ENCODE assay signal across 13 cellular contexts in the genomic region with DNA sequence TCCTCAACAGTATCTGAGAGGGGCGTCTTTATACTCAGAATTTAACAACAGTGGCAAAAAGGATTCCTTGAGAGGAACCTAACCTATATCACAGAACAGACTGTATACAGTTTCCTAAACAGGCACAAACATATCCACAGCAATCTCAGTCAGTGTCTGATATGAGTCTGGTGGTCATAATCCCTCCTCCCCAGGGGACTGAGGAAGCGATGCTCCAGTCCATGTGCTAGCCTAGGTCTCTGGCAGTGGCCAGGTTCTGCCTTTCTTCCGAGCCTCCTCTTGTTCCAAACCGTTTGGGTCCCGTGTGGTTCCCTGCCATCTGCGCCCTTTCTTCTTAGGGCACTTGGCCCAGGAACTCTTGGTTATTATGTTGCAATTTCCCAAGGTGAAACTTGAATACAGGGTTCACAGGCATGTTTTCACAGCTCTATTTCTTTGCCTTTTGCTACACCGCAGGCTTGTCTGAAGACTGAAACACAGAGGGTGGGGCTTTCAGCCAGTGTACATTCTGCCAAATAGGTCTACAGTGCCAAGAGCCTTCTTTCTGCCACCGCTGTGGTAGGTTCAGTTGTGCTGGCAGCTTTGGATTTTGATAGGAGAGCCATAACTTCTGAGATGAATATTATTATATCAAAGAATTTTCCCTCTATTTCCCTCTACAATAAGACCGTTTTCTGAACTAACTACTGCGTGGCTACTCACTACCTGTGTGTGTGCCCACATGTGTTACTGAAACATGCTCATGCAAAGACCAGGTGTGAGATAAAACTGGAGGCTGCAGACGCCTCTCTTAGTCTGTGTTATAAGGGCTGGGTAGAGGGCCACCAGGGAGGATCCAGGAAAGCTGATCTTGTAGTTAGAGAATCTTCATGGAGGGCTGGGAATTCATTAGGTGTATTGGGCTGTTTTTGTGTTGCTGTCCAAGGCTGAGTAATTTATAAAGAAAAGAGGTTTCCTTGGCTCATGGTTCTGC.
DNase-seq lines count a peak whose midpoint lies in the region; ATAC-seq, FAIRE-seq and TF ChIP-seq lines count a peak whose summit lies in the region.
"Had no signal": no experiment of that assay in that cellular context is flagged by ENCODE, and none has a peak within 500 bp of the region (broad histone marks: within the 10 kb centered on the region; RNA-seq: fewer than 3 reads in every experiment).

No MANE protein-coding gene starts in this region.

- H3K27me3 Mint-ChIP-seq in HFFc6 (ENCODE audit: insufficient read depth), result peaks cover 2% of the 10 kb centered on the region; the same call in 1 of the 2 replicates

- ATAC-seq in K562 (no peak), heart right ventricle (peak in 1 of 8 donors; percentile 34), thoracic aorta (ENCODE audit: insufficient number of reproducible peaks, low FRiP score, low read depth) (peak; percentile 78), GM21381 (IDR thresholded peaks at IDR 0.05; ENCODE audit: unreplicated experiment) (no peak)
- ATAC-seq: activated CD8-positive, alpha-beta T cell treated with anti-CD3 and anti-CD28 coated beads, Interleukin-2, amount 10 ng/mL, durations not matched to agents 7 days and 5 days; activated T-helper 17 cell treated with anti-CD3 and anti-CD28 coated beads, Interleukin-2, amount 50 U/mL, for 72 hours had no signal

- no peaks in the 10 kb centered on the region for H4K20me1 ChIP-seq in K562 (replicated peaks; ENCODE audit: control insufficient read depth, insufficient read depth, low read length)

- intact Hi-C loops in K562 (cut with micrococcal nuclease) (no loop called here), heart right ventricle (cut with DNase I) (loop anchor here in 5 of 10 donors (2.0 to 10.0 kb wide), 5 partner anchors 40 to 67 kb away; no protein-coding TSS in a partner anchor)

- no peaks in the 10 kb centered on the region for H3K36me3 ChIP-seq in K562 (ENCODE audit: control insufficient read depth, insufficient read depth, low read length)
- H3K36me3 ChIP-seq in heart right ventricle, result no peaks in the 10 kb centered on the region
- no peaks in the 10 kb centered on the region for H3K36me3 ChIP-seq in muscle layer of duodenum (ENCODE audit: control insufficient read depth in 1 of 2, insufficient read depth in 2 of 2, low read length in 2 of 2)
- H3K36me3 ChIP-seq in thoracic aorta, result no peaks in the 10 kb centered on the region

- no peaks in the 10 kb centered on the region for H3K79me2 ChIP-seq in K562 (ENCODE audit: control insufficient read depth, insufficient read depth, low read length)

- H3K4me3 ChIP-seq in K562 (no peak overlapping the region), heart right ventricle (no peak overlapping the region), muscle layer of duodenum (ENCODE audit: low read depth in 1 of 2, low read length in 2 of 2) (no peak overlapping the region), thoracic aorta (no peak overlapping the region)

- no peak overlapping the region for H3K27ac Mint-ChIP-seq in HFFc6
- H3K27ac Mint-ChIP-seq: activated CD8-positive, alpha-beta T cell treated with anti-CD3 and anti-CD28 coated beads, Interleukin-2, amount 10 ng/mL, durations not matched to agents 7 days and 5 days; activated T-helper 17 cell treated with anti-CD3 and anti-CD28 coated beads, Interleukin-2, amount 50 U/mL, for 72 hours had no signal

- no peak for TF ChIP-seq CTCF in K562 (IDR thresholded peaks at IDR 0.05 in 2 of 3, conservative IDR thresholded peaks at IDR 0.05 in 1 of 3; ENCODE audit: insufficient read depth in 2 of 3, low read depth in 1 of 3, low read length in 3 of 3)
- no peak for TF ChIP-seq CTCF in heart right ventricle (IDR thresholded peaks at IDR 0.05)
- TF ChIP-seq CTCF in thoracic aorta (IDR thresholded peaks at IDR 0.05), result no peak
- no peak for TF ChIP-seq CTCF in HFFc6 (IDR thresholded peaks at IDR 0.05)

- CTCF ChIA-PET in K562 (lab: Yijun Ruan, JAX; ENCODE audit: low intra/inter-chr PET ratio), result no interaction called here

- H3K9me3 Mint-ChIP-seq in HFFc6, result peaks cover 16% of the 10 kb centered on the region

- H3K27me3 ChIP-seq in K562 (ENCODE audit: control insufficient read depth in 2 of 2, insufficient read depth in 2 of 2, low read length in 2 of 2), result no peaks in the 10 kb centered on the region
- H3K27me3 ChIP-seq in heart right ventricle, result no peaks in the 10 kb centered on the region
- no peaks in the 10 kb centered on the region for H3K27me3 ChIP-seq in muscle layer of duodenum (ENCODE audit: low read depth, low read length)
- H3K27me3 ChIP-seq in thoracic aorta (replicated peaks; ENCODE audit: insufficient read depth), result no peaks in the 10 kb centered on the region

- BruUV-seq in K562 (replicated peaks; lab: Mats Ljungman, UMichigan), result no TSS peak

- peaks cover 18% of the 10 kb centered on the region for H3K36me3 Mint-ChIP-seq in HFFc6 (ENCODE audit: low read depth)

- WGBS in K562 (ENCODE audit: insufficient coverage, low coverage, missing lambda C conversion rate), result 51% methylated on average over 11 of the region's 11 CpGs
- 75 to 77% methylated on average over 11 of the region's 11 CpGs for WGBS in heart right ventricle, 2 donors

- no peak overlapping the region for H3K4me3 Mint-ChIP-seq in HFFc6
- H3K4me3 Mint-ChIP-seq: activated CD8-positive, alpha-beta T cell treated with anti-CD3 and anti-CD28 coated beads, Interleukin-2, amount 10 ng/mL, durations not matched to agents 7 days and 5 days; activated T-helper 17 cell treated with anti-CD3 and anti-CD28 coated beads, Interleukin-2, amount 50 U/mL, for 72 hours had no signal

- no peaks in the 10 kb centered on the region for H3K9me1 ChIP-seq in K562 (ENCODE audit: control insufficient read depth, insufficient read depth, low read length)

- peaks cover 0 to 11% of the 10 kb centered on the region in 2 experiments; a peak in 2 of 5 replicates for H3K4me1 ChIP-seq in K562 (replicated peaks in 1 of 2; ENCODE audit: control insufficient read depth in 2 of 2, insufficient read depth in 2 of 2, low read length in 2 of 2)
- H3K4me1 ChIP-seq in heart right ventricle, result peaks cover 11 to 61% (median 27%) of the 10 kb centered on the region in 9 donors
- H3K4me1 ChIP-seq in muscle layer of duodenum (ENCODE audit: control insufficient read depth in 1 of 2, insufficient read depth in 2 of 2, low read length in 2 of 2), result peaks cover 0 to 7% of the 10 kb centered on the region in 2 donors
- H3K4me1 ChIP-seq in thoracic aorta (ENCODE audit: control insufficient read depth in 1 of 2, low read depth in 2 of 2), result peaks cover 19 to 35% of the 10 kb centered on the region in 2 donors

- no peak for TF ChIP-seq RAD21 in K562 (CRISPR knock-in tag; conservative IDR thresholded peaks at IDR 0.05 in 1 of 2, IDR thresholded peaks at IDR 0.05 in 1 of 2)

- H3K9ac ChIP-seq in K562 (ENCODE audit: insufficient read depth in 1 of 2, low read depth in 2 of 2, low read length in 2 of 2), result no peak overlapping the region

- POLR2A ChIA-PET in K562 (lab: Yijun Ruan, JAX), result interaction anchor here (0.8 kb wide), 1 partner anchor 360 kb away, joined by 3 read pairs; no protein-coding TSS in a partner anchor

- H2AFZ ChIP-seq in K562 (ENCODE audit: low read depth, low read length), result 0 out of 2 replicates have a peak overlapping the region, but pooled peaks have one; percentile 16

- in situ Hi-C loops in K562 (cut with MboI), result no loop called here

- H3K27ac ChIP-seq in K562 (ENCODE audit: extremely low read depth, low read depth, low read length) (no peak overlapping the region), heart right ventricle (peak overlapping the region; percentile 57 to 95 (median 76)), muscle layer of duodenum (ENCODE audit: low read length) (peak overlapping the region; percentile 70), thoracic aorta (peak overlapping the region; percentile 84 to 89)

- H3K4me2 ChIP-seq in K562 (ENCODE audit: insufficient read depth, low read length), result no peak overlapping the region

- TF ChIP-seq EP300 in K562 (IDR thresholded peaks at IDR 0.05; ENCODE audit: low read length), result no peak

- no peak for FAIRE-seq in K562 (lab: Jason Lieb, UNC)
- FAIRE-seq in urothelium cell line (lab: Jason Lieb, UNC), result no peak

- no peak for DNase-seq in K562 (ENCODE audit: extremely low read depth in 1 of 4, low spot score in 3 of 4)
- no peak for DNase-seq in heart right ventricle
- no peak for DNase-seq in thoracic aorta (ENCODE audit: low spot score)
- no peak for DNase-seq in HFFc6
- no peak for DNase-seq in NCI-H1436 (lab: John Stamatoyannopoulos, UW)
- DNase-seq in urothelium cell line (ENCODE audit: low spot score), result no peak
- DNase-seq: activated CD8-positive, alpha-beta T cell treated with anti-CD3 and anti-CD28 coated beads, Interleukin-2, amount 10 ng/mL, durations not matched to agents 7 days and 5 days; GF-D8; midbrain; OCI-M1 had no signal

- no peak for TF ChIP-seq POLR2A in K562 (conservative IDR thresholded peaks at IDR 0.05)

- no peaks in the 10 kb centered on the region for H3K4me1 Mint-ChIP-seq in HFFc6 (ENCODE audit: low read depth)
- H3K4me1 Mint-ChIP-seq: activated T-helper 17 cell treated with anti-CD3 and anti-CD28 coated beads, Interleukin-2, amount 50 U/mL, for 72 hours had no signal

- H3K9me3 ChIP-seq in K562 (replicated peaks; ENCODE audit: control insufficient read depth, insufficient read depth, low read depth, low read length) (peaks cover 8% of the 10 kb centered on the region), heart right ventricle (peaks cover 0 to 19% (median 8%) of the 10 kb centered on the region in 11 donors), muscle layer of duodenum (ENCODE audit: control insufficient read depth in 1 of 2, low read length in 2 of 2) (peaks cover 0 to 4% of the 10 kb centered on the region in 2 donors), thoracic aorta (no peaks in the 10 kb centered on the region)

TF ChIP-seq in K562, 482 proteins besides CTCF, POLR2A, EP300 and RAD21:
- no peak for TF ChIP-seq SMAD3 (CRISPR knock-in tag; conservative IDR thresholded peaks at IDR 0.05)
